Comparison of ENCODE assay signal across 16 cellular contexts in genomic region chr1:192943108-192943507, GRCh38.
DNase-seq lines count a peak whose midpoint lies in the region; ATAC-seq, FAIRE-seq and TF ChIP-seq lines count a peak whose summit lies in the region.
"Had no signal": no experiment of that assay in that cellular context is flagged by ENCODE, and none has a peak within 500 bp of the region (broad histone marks: within the 10 kb centered on the region; RNA-seq: fewer than 3 reads in every experiment).

No MANE protein-coding gene starts in this region.

- no peak overlapping the region for H2BK15ac ChIP-seq in IMR-90 (ENCODE audit: low read depth, low read length)

- no peaks in the 10 kb centered on the region for H3K9me3 ChIP-seq in IMR-90 (ENCODE audit: control insufficient read depth, insufficient read depth, low read length)
- H3K9me3 ChIP-seq in adipocyte (ENCODE audit: control insufficient read depth, low read length) = no peaks in the 10 kb centered on the region
- no peaks in the 10 kb centered on the region for H3K9me3 ChIP-seq in gastroesophageal sphincter
- H3K9me3 ChIP-seq in sigmoid colon = no peaks in the 10 kb centered on the region
- no peaks in the 10 kb centered on the region for H3K9me3 ChIP-seq in HepG2 (ENCODE audit: low read length)

- H2BK120ac ChIP-seq in IMR-90 (ENCODE audit: low read depth, low read length) = no peak overlapping the region

- CTCF ChIA-PET in IMR-90 (lab: Yijun Ruan, JAX) = interaction anchor here (0.6 kb wide), 1 partner anchor 15 kb away, joined by 4 read pairs; no protein-coding TSS in a partner anchor
- CTCF ChIA-PET in HepG2 (lab: Yijun Ruan, JAX; ENCODE audit: low intra/inter-chr PET ratio, low total read pairs) = no interaction called here

- no peak overlapping the region for H2AK9ac ChIP-seq in IMR-90 (replicated peaks; ENCODE audit: low read depth, low read length, poor library complexity)

- TF ChIP-seq POLR2A in IMR-90 (IDR thresholded peaks at IDR 0.05; ENCODE audit: low read depth, low read length) = no peak
- no peak for TF ChIP-seq POLR2A in gastroesophageal sphincter (IDR thresholded peaks at IDR 0.05)
- TF ChIP-seq POLR2A in sigmoid colon (IDR thresholded peaks at IDR 0.05) = no peak
- TF ChIP-seq POLR2A in HepG2 (IDR thresholded peaks at IDR 0.05; ENCODE audit: insufficient read depth in 1 of 2, low read depth in 2 of 2, low read length in 2 of 2) = no peak

- H3K27ac ChIP-seq in IMR-90 (ENCODE audit: insufficient read depth, low read length) (no peak overlapping the region), gastroesophageal sphincter (peak overlapping the region in 2 of 4 donors; percentile 22 to 34), sigmoid colon (peak overlapping the region; percentile 15 to 52 (median 28)), HepG2 (ENCODE audit: extremely low read length, insufficient read depth, low read length) (no peak overlapping the region)
- H3K27ac ChIP-seq: KMS-11 had no signal

- H3K36me3 ChIP-seq in IMR-90 (ENCODE audit: control insufficient read depth, insufficient read depth, low read length) (no peaks in the 10 kb centered on the region), adipocyte (ENCODE audit: control insufficient read depth, insufficient read depth, low read length, severe bottlenecking) (no peaks in the 10 kb centered on the region), gastroesophageal sphincter (no peaks in the 10 kb centered on the region), sigmoid colon (no peaks in the 10 kb centered on the region), HepG2 (replicated peaks in 1 of 2; ENCODE audit: control insufficient read depth in 1 of 2, insufficient read depth in 2 of 2, low read length in 2 of 2) (no peaks in the 10 kb centered on the region; a peak in 1 of 5 replicates)

- H3K56ac ChIP-seq in IMR-90 (ENCODE audit: extremely low read depth, insufficient read depth, low read length) = no peak overlapping the region

- TF ChIP-seq EP300 in gastroesophageal sphincter (IDR thresholded peaks at IDR 0.05) = no peak
- TF ChIP-seq EP300 in sigmoid colon (IDR thresholded peaks at IDR 0.05) = no peak
- no peak for TF ChIP-seq EP300 in HepG2 (IDR thresholded peaks at IDR 0.05; ENCODE audit: low read depth in 2 of 2, low read length in 2 of 2)
- TF ChIP-seq EP300 in HepG2 (CRISPR knock-in tag; IDR thresholded peaks at IDR 0.05; ENCODE audit: borderline replicate concordance) = no peak

- no peak overlapping the region for H3K4ac ChIP-seq in IMR-90 (ENCODE audit: low read depth, low read length)

- no peak overlapping the region for H4K5ac ChIP-seq in IMR-90 (ENCODE audit: low read depth, low read length)

- H4K20me1 ChIP-seq in IMR-90 (ENCODE audit: insufficient read depth, low read length) (no peaks in the 10 kb centered on the region), HepG2 (ENCODE audit: insufficient read depth, low read length) (no peaks in the 10 kb centered on the region)

- H3K18ac ChIP-seq in IMR-90 (ENCODE audit: low read depth, low read length) = no peak overlapping the region

- no peak overlapping the region for H3K4me2 ChIP-seq in IMR-90 (ENCODE audit: low read depth, low read length)
- H3K4me2 ChIP-seq in HepG2 (ENCODE audit: low read depth, low read length) = no peak overlapping the region
- H3K4me2 ChIP-seq: GM23338, KMS-11 had no signal

- H3K9ac ChIP-seq in IMR-90 (ENCODE audit: low read depth, low read length) = no peak overlapping the region
- H3K9ac ChIP-seq in adipocyte (ENCODE audit: low read length) = no peak overlapping the region
- no peak overlapping the region for H3K9ac ChIP-seq in HepG2 (ENCODE audit: insufficient read depth, low read depth, low read length)
- H3K9ac ChIP-seq: KMS-11 had no signal

- H2BK20ac ChIP-seq in IMR-90 (ENCODE audit: low read depth, low read length) = no peak overlapping the region

- dilution Hi-C loops in IMR-90 (cut with HindIII; ENCODE audit: low sequenced_read_pairs, unreplicated experiment) = no loop called here

- H2AFZ ChIP-seq in IMR-90 (replicated peaks; ENCODE audit: low read length, poor library complexity) (no peak overlapping the region), HepG2 (ENCODE audit: low read length) (no peak overlapping the region)
- H2AFZ ChIP-seq: GM23338 had no signal

- H2BK5ac ChIP-seq in IMR-90 (ENCODE audit: low read depth, low read length, poor library complexity, severe bottlenecking) = no peak overlapping the region

- no peak overlapping the region for H3K23ac ChIP-seq in IMR-90 (ENCODE audit: low read depth, low read length)

- H3K4me3 ChIP-seq in IMR-90 (ENCODE audit: insufficient read depth, low read depth, low read length) (no peak overlapping the region), adipocyte (ENCODE audit: low read length) (no peak overlapping the region), gastroesophageal sphincter (no peak overlapping the region), sigmoid colon (no peak overlapping the region), HepG2 (replicated peaks in 1 of 3; ENCODE audit: insufficient read depth in 1 of 3, low read depth in 2 of 3, low read length in 3 of 3) (no peak overlapping the region)
- H3K4me3 ChIP-seq: GM23338 had no signal

- in situ Hi-C loops in IMR-90 (cut with MboI; ENCODE audit: low sequenced_read_pairs) (no loop called here), HepG2 (cut with HindIII; ENCODE audit: extremely low pct_ligation_motif_present, low pct_unique_long_range_greater_than_20kb) (no loop called here)

- H3K79me1 ChIP-seq in IMR-90 (ENCODE audit: low read depth in 1 of 2, low read length in 2 of 2) = no peaks in the 10 kb centered on the region

- no peak overlapping the region for H2AK5ac ChIP-seq in IMR-90 (ENCODE audit: low read depth, low read length)

- H3K14ac ChIP-seq in IMR-90 (replicated peaks; ENCODE audit: low read depth, low read length) = no peak overlapping the region

- TF ChIP-seq CTCF in IMR-90 (conservative IDR thresholded peaks at IDR 0.05; ENCODE audit: low read depth, low read length) = no peak
- no peak for TF ChIP-seq CTCF in gastroesophageal sphincter (IDR thresholded peaks at IDR 0.05)
- TF ChIP-seq CTCF in sigmoid colon (IDR thresholded peaks at IDR 0.05) = no peak
- no peak for TF ChIP-seq CTCF in HepG2 (CRISPR knock-in tag; IDR thresholded peaks at IDR 0.05)

- BruUV-seq in IMR-90 (replicated peaks; lab: Mats Ljungman, UMichigan) (no TSS peak), HepG2 (replicated peaks; lab: Mats Ljungman, UMichigan) (no TSS peak)

- DNase-seq in IMR-90 = peak; percentile 28
- peak; percentile 37 for DNase-seq in adipocyte (ENCODE audit: low read depth)
- DNase-seq in sigmoid colon = no peak
- no peak for DNase-seq in HepG2 (ENCODE audit: low spot score)
- DNase-seq in NCI-H1105 treated with DMSO at 0.1 percent for 48 hours (lab: John Stamatoyannopoulos, UW) = no peak
- DNase-seq in activated gamma-delta T cell (lab: John Stamatoyannopoulos, UW) = no peak
- DNase-seq: COR-L47, NCI-H1105, NCI-H187, NCI-H345, NCI-H526, SHP77 treated with DMSO at 0.1 percent for 48 hours had no signal

- H3K4me1 ChIP-seq in IMR-90 (ENCODE audit: control insufficient read depth, insufficient read depth, low read length) (no peaks in the 10 kb centered on the region), adipocyte (ENCODE audit: control insufficient read depth, insufficient read depth, low read length) (no peaks in the 10 kb centered on the region), gastroesophageal sphincter (no peaks in the 10 kb centered on the region), sigmoid colon (peaks cover 0 to 14% (median 0%) of the 10 kb centered on the region in 4 donors), HepG2 (ENCODE audit: insufficient read depth, low read length) (no peaks in the 10 kb centered on the region)

- H4K8ac ChIP-seq in IMR-90 (ENCODE audit: low read depth in 2 of 2, low read length in 2 of 2) = no peak overlapping the region

- H3K9me1 ChIP-seq in IMR-90 (ENCODE audit: insufficient read depth, low read length) = no peaks in the 10 kb centered on the region

- peak; percentile 56 for ATAC-seq in IMR-90 (ENCODE audit: low read depth)
- ATAC-seq in gastroesophageal sphincter = peak; percentile 63
- ATAC-seq in HepG2 = no peak
- ATAC-seq: GM23338 had no signal

- no peak for TF ChIP-seq RAD21 in IMR-90 (IDR thresholded peaks at IDR 0.05; ENCODE audit: low read length)
- no peak for TF ChIP-seq RAD21 in HepG2 (CRISPR knock-in tag; IDR thresholded peaks at IDR 0.05)

- no CpG with 5 or more reads among the region's 3 CpGs for WGBS in IMR-90 (ENCODE audit: extremely low coverage in 2 of 2, insufficient read length in 1 of 2), 2 experiments
- WGBS in gastroesophageal sphincter (ENCODE audit: low coverage in 1 of 2), 2 donors = 62 to 80% methylated on average over 3 of the region's 3 CpGs
- WGBS in sigmoid colon, 2 donors = 88 to 90% methylated on average over 3 of the region's 3 CpGs
- 62% methylated on average over 3 of the region's 3 CpGs for WGBS in HepG2 (ENCODE audit: low lambda C conversion rate)

- H3K27me3 ChIP-seq in IMR-90 (ENCODE audit: control insufficient read depth, insufficient read depth, low read length) (no peaks in the 10 kb centered on the region), adipocyte (replicated peaks; ENCODE audit: control insufficient read depth, insufficient read depth, low read length) (no peaks in the 10 kb centered on the region), gastroesophageal sphincter (no peaks in the 10 kb centered on the region), sigmoid colon (no peaks in the 10 kb centered on the region), HepG2 (ENCODE audit: control insufficient read depth in 1 of 2, insufficient read depth in 2 of 2, low read length in 2 of 2) (no peaks in the 10 kb centered on the region)

- intact Hi-C loops in IMR-90 (cut with micrococcal nuclease) = no loop called here
- intact Hi-C loops in sigmoid colon (cut with DNase I) = no loop called here
- intact Hi-C loops in HepG2 (cut with micrococcal nuclease; ENCODE audit: unreplicated experiment) = no loop called here

- no peak for FAIRE-seq in HepG2 (lab: Jason Lieb, UNC)
- FAIRE-seq: RCC 7860 had no signal

- no peaks in the 10 kb centered on the region for H3K79me2 ChIP-seq in HepG2 (ENCODE audit: insufficient read depth, low read length)

- H4K91ac ChIP-seq in IMR-90 (ENCODE audit: insufficient read depth, low read depth, low read length) = no peak overlapping the region

- POLR2A ChIA-PET in IMR-90 (lab: Charles Lee; ENCODE audit: unreplicated experiment) (no interaction called here), HepG2 (lab: Yijun Ruan, JAX) (no interaction called here)

TF ChIP-seq in IMR-90, 13 proteins besides CTCF, POLR2A, EP300 and RAD21:
- no peak for TF ChIP-seq NFE2L2 (IDR thresholded peaks at IDR 0.05; ENCODE audit: low read depth, low read length)
- TF ChIP-seq MAZ (IDR thresholded peaks at IDR 0.05; ENCODE audit: borderline replicate concordance, low read depth, low read length) = no peak

TF ChIP-seq in HepG2, 621 proteins besides CTCF, POLR2A, EP300 and RAD21 (continues in another document):
- no peak for TF ChIP-seq MAZ (IDR thresholded peaks at IDR 0.05; ENCODE audit: borderline replicate concordance, low read depth, low read length)
- no peak for TF ChIP-seq MAZ (CRISPR knock-in tag; IDR thresholded peaks at IDR 0.05; ENCODE audit: low read depth)
- no peak for TF ChIP-seq ZNF331 (CRISPR knock-in tag; IDR thresholded peaks at IDR 0.05)
- no peak for TF ChIP-seq ELF1 (CRISPR knock-in tag; IDR thresholded peaks at IDR 0.05)

Comparison
In these comparisons a context has a peak if more than half of its experiments do, and no peak if none do; other contexts are left out.
1. DNase-seq: peak in IMR-90 (single experiment) and adipocyte (single experiment); none in sigmoid colon (single experiment), HepG2 (single experiment), NCI-H1105 treated with DMSO at 0.1 percent for 48 hours (single experiment) and activated gamma-delta T cell (single experiment).
2. H3K27ac ChIP-seq: peak in sigmoid colon (4 of 4); none in IMR-90 (single experiment) and HepG2 (single experiment).